16 cellular contexts compared by ENCODE assay signal in genomic region chr11:102527701-102528100, GRCh38. TPM values are rescaled to one million over a fixed set of nuclear protein-coding genes. Genes with fewer than 3 reads are reported as not detected.
"Had no signal": no experiment of that assay in that cellular context is flagged by ENCODE, and none has a peak within 500 bp of the region (broad histone marks: within the 10 kb centered on the region; RNA-seq: fewer than 3 reads in every experiment).

No MANE protein-coding gene starts in this region.

- DNase-seq: activated CD4-positive, alpha-beta T cell treated with anti-CD3 and anti-CD28 coated beads for 48 hours; activated CD8-positive, alpha-beta memory T cell treated with anti-CD3 and anti-CD28 coated beads, Interleukin-2, amount 50 U/mL, for 48 hours; activated CD8-positive, alpha-beta T cell treated with anti-CD3 and anti-CD28 coated beads, Interleukin-2, amount 10 ng/mL, durations not matched to agents 7 days and 5 days; activated naive CD4-positive, alpha-beta T cell treated with Interleukin-2 at 50 U/mL for 16 hours; activated naive CD8-positive, alpha-beta T cell treated with anti-CD3 and anti-CD28 coated beads, Interleukin-2, amount 50 U/mL, for 24 hours; colonic mucosa; islet precursor cell; stimulated activated CD4-positive, alpha-beta T cell treated with anti-CD3 and anti-CD28 coated beads, Interleukin-12 subunit alpha, Interleukin-12 subunit beta, amount 100 ng/mL, for 4 hours; stimulated activated naive CD4-positive, alpha-beta T cell treated with Interleukin-2 at 50 U/mL for 16 hours; upper lobe of left lung had no signal

- ATAC-seq: activated CD8-positive, alpha-beta T cell treated with anti-CD3 and anti-CD28 coated beads, Interleukin-2, amount 10 ng/mL, durations not matched to agents 7 days and 5 days; activated naive CD8-positive, alpha-beta T cell treated with anti-CD3 and anti-CD28 coated beads, Interleukin-2, amount 50 U/mL, for 24 hours; gastroesophageal sphincter; WTC11 had no signal

- H3K27ac ChIP-seq: colonic mucosa, gastroesophageal sphincter, upper lobe of left lung had no signal

- H3K4me3 ChIP-seq: colonic mucosa, gastroesophageal sphincter, suprapubic skin, upper lobe of left lung had no signal

- H3K36me3 ChIP-seq: colonic mucosa, gastroesophageal sphincter, suprapubic skin, upper lobe of left lung had no signal

- H3K9me3 ChIP-seq: colonic mucosa, gastroesophageal sphincter, suprapubic skin, upper lobe of left lung had no signal

- H3K27me3 ChIP-seq: colonic mucosa, gastroesophageal sphincter, suprapubic skin, upper lobe of left lung had no signal

- H3K4me1 ChIP-seq: colonic mucosa, gastroesophageal sphincter, suprapubic skin, upper lobe of left lung had no signal

RNA-seq across cellular contexts. Expression of gene MMP7, which starts 2.8 kb away (rescaled TPM):
- total RNA-seq: activated CD8-positive, alpha-beta T cell treated with anti-CD3 and anti-CD28 coated beads, Interleukin-2, amount 10 ng/mL, durations not matched to agents 7 days and 5 days; cardiac septum; pulmonary artery endothelial cell had no signal
- polyA plus RNA-seq: neural cell had no signal
